In the genomic region with DNA sequence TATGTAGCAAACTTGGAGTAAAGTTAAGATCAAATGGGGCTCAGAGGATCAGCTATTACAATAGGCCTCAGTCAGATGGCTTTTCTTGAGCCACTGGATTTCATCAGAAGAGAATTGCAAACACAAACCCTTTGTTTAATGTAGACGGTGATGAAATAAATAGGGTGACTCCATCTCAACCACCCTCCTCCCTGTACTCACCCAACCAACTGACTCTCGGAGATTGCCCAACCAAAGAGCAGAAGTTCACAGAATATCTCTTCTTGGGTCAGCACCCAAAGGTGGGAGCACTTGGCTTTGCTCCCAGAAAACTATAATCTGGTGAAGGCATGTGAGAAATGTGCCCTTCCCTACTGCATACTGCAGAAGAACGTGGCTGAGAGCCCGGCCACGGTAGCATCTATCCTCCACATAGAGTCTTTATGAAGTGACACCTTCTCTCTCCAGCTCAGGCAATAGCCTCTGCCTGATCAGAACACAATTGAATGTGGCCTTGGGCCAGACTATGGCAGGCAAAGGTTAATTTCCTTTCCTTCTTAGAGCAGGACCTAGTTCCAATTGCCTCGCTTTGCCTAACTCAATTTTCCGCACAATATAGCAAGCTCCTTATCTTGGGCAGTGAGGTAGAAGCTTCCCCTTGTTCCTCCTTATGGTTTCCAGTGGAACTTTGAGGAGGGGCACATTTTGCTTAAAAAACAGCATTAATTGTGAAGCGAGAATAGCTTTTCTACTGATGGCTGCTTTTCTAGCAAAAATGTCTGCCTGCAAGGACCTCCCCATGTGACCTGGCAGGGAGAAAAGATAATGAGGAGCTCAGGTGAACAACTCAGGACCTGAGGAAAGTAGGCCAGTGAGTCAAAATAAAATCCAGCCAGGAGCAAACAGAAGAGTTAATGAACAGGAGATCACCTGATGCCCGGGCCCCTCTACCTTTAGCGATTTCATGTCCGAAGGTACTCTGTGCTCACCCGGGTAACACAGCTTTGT, we compare ENCODE assay signal across 11 cellular contexts.
DNase-seq lines count a peak whose midpoint lies in the region; ATAC-seq and TF ChIP-seq lines count a peak whose summit lies in the region.
"Had no signal": no experiment of that assay in that cellular context is flagged by ENCODE, and none has a peak within 500 bp of the region (broad histone marks: within the 10 kb centered on the region; RNA-seq: fewer than 3 reads in every experiment).

No MANE protein-coding gene starts in this region.

- H3K36me3 ChIP-seq in psoas muscle (ENCODE audit: insufficient read depth in 1 of 2, low read depth in 1 of 2): no peaks in the 10 kb centered on the region

- 80 to 84% (median 80%) methylated on average over 12 of the region's 12 CpGs for WGBS in psoas muscle, 3 donors

- intact Hi-C loops in psoas muscle (cut with DNase I): loop anchor here in 1 of 2 donors (10.0 kb wide), 1 partner anchor 53 kb away; no protein-coding TSS in a partner anchor

- no peaks in the 10 kb centered on the region for H3K9me3 ChIP-seq in psoas muscle

- peak overlapping the region; percentile 66 for H3K27ac ChIP-seq in psoas muscle

- TF ChIP-seq CTCF in fibroblast of pulmonary artery (IDR thresholded peaks at IDR 0.05; ENCODE audit: low read length, missing control alignments): no peak
- no peak for TF ChIP-seq CTCF in psoas muscle (IDR thresholded peaks at IDR 0.05)

- peak; percentile 16 to 76 (median 63) for ATAC-seq in psoas muscle
- ATAC-seq in GM19463 (IDR thresholded peaks at IDR 0.05; ENCODE audit: unreplicated experiment): no peak
- ATAC-seq in GM19023 (IDR thresholded peaks at IDR 0.05; ENCODE audit: unreplicated experiment): no peak

- H3K4me3 ChIP-seq in fibroblast of pulmonary artery (replicated peaks; ENCODE audit: low read depth, low read length) (no peak overlapping the region), psoas muscle (no peak overlapping the region)

- no peaks in the 10 kb centered on the region for H3K27me3 ChIP-seq in psoas muscle (ENCODE audit: insufficient read depth in 3 of 3, low read length in 2 of 3)

- peak; percentile 77 for DNase-seq in EL
- DNase-seq in SIG-M5 treated with dmso at 0.1 percent for 504 hours (lab: John Stamatoyannopoulos, UW; ENCODE audit: unreplicated experiment): peak; percentile 98
- peak; percentile 99 for DNase-seq in fibroblast of pulmonary artery (ENCODE audit: low read depth)
- DNase-seq in psoas muscle: no peak
- no peak for DNase-seq in DMS79 (lab: John Stamatoyannopoulos, UW)
- no peak for DNase-seq in NCI-H446 treated with DMSO at 0.1 percent for 48 hours (lab: John Stamatoyannopoulos, UW)
- DNase-seq: activated effector memory CD4-positive, alpha-beta T cell treated with Interleukin-2 at 50 U/mL for 16 hours; GDM1; NCI-H748 treated with DMSO at 0.1 percent for 48 hours had no signal

- H3K4me1 ChIP-seq in psoas muscle: peaks cover 88% of the 10 kb centered on the region

Comparison
In these comparisons a context has a peak if more than half of its experiments do, and no peak if none do; other contexts are left out.
1. DNase-seq: peak in EL (single experiment), SIG-M5 treated with dmso at 0.1 percent for 504 hours (single experiment) and fibroblast of pulmonary artery (single experiment); none in psoas muscle (0 of 2), DMS79 (single experiment) and NCI-H446 treated with DMSO at 0.1 percent for 48 hours (single experiment).
2. ATAC-seq: peak in psoas muscle (4 of 4); none in GM19463 (single experiment) and GM19023 (single experiment).